Comparison of ENCODE assay signal across 20 cellular contexts in the genomic region with DNA sequence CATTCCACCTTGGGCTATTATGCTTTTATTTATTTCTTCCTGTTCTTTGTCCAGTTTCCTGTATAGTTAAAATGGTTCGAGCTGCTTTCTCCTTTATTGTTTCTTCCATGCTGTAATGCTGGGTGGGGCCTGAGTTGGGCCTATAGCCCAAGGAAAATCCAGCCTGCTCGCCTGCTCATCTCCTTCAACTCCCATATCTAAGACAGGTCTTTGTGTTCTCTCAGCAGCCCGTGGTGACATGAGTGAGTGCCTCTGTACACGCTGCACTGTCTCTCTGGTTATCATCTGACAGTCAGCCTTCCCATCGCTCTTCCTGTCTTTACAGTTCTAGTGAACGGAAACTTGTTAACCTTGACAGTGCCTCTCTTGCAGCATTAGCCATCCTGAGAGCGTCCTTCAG.
A peak's percentile ranks its signal among the peaks of the same experiment; 100 is the strongest.
DNase-seq lines count a peak whose midpoint lies in the region; ATAC-seq and TF ChIP-seq lines count a peak whose summit lies in the region.
"Had no signal": no experiment of that assay in that cellular context is flagged by ENCODE, and none has a peak within 500 bp of the region (broad histone marks: within the 10 kb centered on the region; RNA-seq: fewer than 3 reads in every experiment).

No MANE protein-coding gene starts in this region.

- POLR2A ChIA-PET in PC-9 (lab: Charles Lee; ENCODE audit: unreplicated experiment), result no interaction called here

- no peaks in the 10 kb centered on the region for H3K79me2 ChIP-seq in PC-9 (ENCODE audit: low read depth)

- ATAC-seq in Right ventricle myocardium inferior (peak; percentile 37), left lung (no peak), HG03159 (IDR thresholded peaks at IDR 0.05; ENCODE audit: unreplicated experiment) (no peak)
- ATAC-seq: mucosa of descending colon, SK-N-SH treated with all-trans-retinoic acid at 6 μM for 48 hours had no signal

- intact Hi-C loops in Right ventricle myocardium inferior (cut with DNase I), result no loop called here
- intact Hi-C loops in left ventricle myocardium inferior (cut with micrococcal nuclease), result no loop called here
- intact Hi-C loops in PC-9 (cut with micrococcal nuclease; ENCODE audit: unreplicated experiment), result no loop called here
- intact Hi-C loops in spleen (cut with DNase I; ENCODE audit: low total_unique reads), result no loop called here
- intact Hi-C loops in left lung (cut with DNase I), result no loop called here

- TF ChIP-seq POLR2A in spleen (IDR thresholded peaks at IDR 0.05), result no peak

- H4K20me1 ChIP-seq in PC-9 (ENCODE audit: insufficient read depth), result no peaks in the 10 kb centered on the region

- no peak overlapping the region for H3K4me2 ChIP-seq in PC-9

- H3K9me2 ChIP-seq in PC-9 (ENCODE audit: insufficient read depth), result no peaks in the 10 kb centered on the region

- H2AFZ ChIP-seq in PC-9, result no peak overlapping the region; the same call in 1 of the 2 replicates

- peaks cover 5% of the 10 kb centered on the region for H3F3A ChIP-seq in PC-9 (ENCODE audit: insufficient read depth, low read depth)

- H3K9me3 ChIP-seq in left ventricle myocardium inferior (replicated peaks) (no peaks in the 10 kb centered on the region), PC-9 (ENCODE audit: insufficient read depth, low read depth) (peaks cover 3% of the 10 kb centered on the region; the same call in 1 of the 2 replicates), cardiac muscle cell (ENCODE audit: low read depth) (no peaks in the 10 kb centered on the region), spleen (no peaks in the 10 kb centered on the region), left lung (no peaks in the 10 kb centered on the region)
- H3K9me3 ChIP-seq: mucosa of descending colon, sigmoid colon, uterus had no signal

- no peaks in the 10 kb centered on the region for H3K36me3 ChIP-seq in left ventricle myocardium inferior
- H3K36me3 ChIP-seq in PC-9 (ENCODE audit: low read depth), result no peaks in the 10 kb centered on the region
- no peaks in the 10 kb centered on the region for H3K36me3 ChIP-seq in cardiac muscle cell
- no peaks in the 10 kb centered on the region for H3K36me3 ChIP-seq in spleen
- no peaks in the 10 kb centered on the region for H3K36me3 ChIP-seq in left lung
- H3K36me3 ChIP-seq: sigmoid colon, uterus had no signal

- H3K27me3 ChIP-seq in left ventricle myocardium inferior (ENCODE audit: low read depth) (no peaks in the 10 kb centered on the region), PC-9 (ENCODE audit: insufficient read depth, low read depth) (no peaks in the 10 kb centered on the region), cardiac muscle cell (no peaks in the 10 kb centered on the region), spleen (replicated peaks in 1 of 7) (peaks cover 0 to 2% (median 0%) of the 10 kb centered on the region in 7 donors), left lung (no peaks in the 10 kb centered on the region)
- H3K27me3 ChIP-seq: sigmoid colon, uterus had no signal

- WGBS in spleen, 5 donors, result 34 to 57% (median 44%) methylated on average over 7 of the region's 7 CpGs

- BruUV-seq in PC-9 (replicated peaks; lab: Mats Ljungman, UMichigan), result no TSS peak

- CTCF ChIA-PET in PC-9 (lab: Charles Lee), result no interaction called here

- H3K4me1 ChIP-seq in left ventricle myocardium inferior, result no peaks in the 10 kb centered on the region
- H3K4me1 ChIP-seq in PC-9 (replicated peaks; ENCODE audit: insufficient read depth), result peaks cover 8% of the 10 kb centered on the region
- H3K4me1 ChIP-seq in cardiac muscle cell (ENCODE audit: low read depth), result peaks cover 51% of the 10 kb centered on the region
- no peaks in the 10 kb centered on the region for H3K4me1 ChIP-seq in spleen
- H3K4me1 ChIP-seq in left lung, result no peaks in the 10 kb centered on the region
- H3K4me1 ChIP-seq: sigmoid colon, uterus had no signal

- no peak overlapping the region for H3K27ac ChIP-seq in left ventricle myocardium inferior (replicated peaks)
- 0 out of 2 replicates have a peak overlapping the region, but pooled peaks have one; percentile 8 for H3K27ac ChIP-seq in PC-9
- H3K27ac ChIP-seq in cardiac muscle cell, result peak overlapping the region; percentile 72
- H3K27ac ChIP-seq in spleen, result peak overlapping the region in 7 of 8 donors; percentile 16 to 74 (median 64)
- no peak overlapping the region for H3K27ac ChIP-seq in left lung
- H3K27ac ChIP-seq: sigmoid colon, uterus had no signal

- no peak for TF ChIP-seq CTCF in left ventricle myocardium inferior (IDR thresholded peaks at IDR 0.05; ENCODE audit: borderline replicate concordance)
- no peak for TF ChIP-seq CTCF in PC-9 (conservative IDR thresholded peaks at IDR 0.05)
- TF ChIP-seq CTCF in cardiac muscle cell (IDR thresholded peaks at IDR 0.05; ENCODE audit: low read depth, low read length), result no peak
- no peak for TF ChIP-seq CTCF in spleen (IDR thresholded peaks at IDR 0.05 in 8 of 11, conservative IDR thresholded peaks at IDR 0.05 in 3 of 11)
- no peak for TF ChIP-seq CTCF in left lung (IDR thresholded peaks at IDR 0.05)

- DNase-seq in Right ventricle myocardium inferior (ENCODE audit: missing footprints) (no peak), left ventricle myocardium inferior (no peak), PC-9 (no peak), cardiac muscle cell (ENCODE audit: low read depth in 1 of 2, low spot score in 1 of 2) (peak; percentile 12 to 63), spleen (no peak), left lung (no peak), NCI-H748 (lab: John Stamatoyannopoulos, UW; ENCODE audit: unreplicated experiment) (no peak)
- DNase-seq: activated CD8-positive, alpha-beta memory T cell treated with anti-CD3 and anti-CD28 coated beads, Interleukin-2, amount 50 U/mL, for 4 hours; activated gamma-delta T cell treated with Interleukin-2 at 50 U/mL for 16 hours; anterior cingulate cortex; CD4-positive, alpha-beta T cell; mucosa of descending colon; NCI-H2081; NCI-H526 treated with DMSO at 0.1 percent for 48 hours; occipital lobe; sigmoid colon; T-helper 9 cell; uterus had no signal

- H3K4me3 ChIP-seq in left ventricle myocardium inferior, result no peak overlapping the region
- H3K4me3 ChIP-seq in PC-9, result no peak overlapping the region
- H3K4me3 ChIP-seq in cardiac muscle cell, result no peak overlapping the region
- H3K4me3 ChIP-seq in spleen, result no peak overlapping the region
- H3K4me3 ChIP-seq in left lung, result no peak overlapping the region
- H3K4me3 ChIP-seq: mucosa of descending colon, sigmoid colon, uterus had no signal

Comparison
In these comparisons a context has a peak if more than half of its experiments do, and no peak if none do; other contexts are left out.
1. DNase-seq: peak in cardiac muscle cell (2 of 2); none in Right ventricle myocardium inferior (single experiment), left ventricle myocardium inferior (single experiment), PC-9 (0 of 2), spleen (single experiment), left lung (0 of 2) and NCI-H748 (single experiment).
2. H3K27ac ChIP-seq: peak in PC-9 (single experiment), cardiac muscle cell (single experiment) and spleen (7 of 8); none in left ventricle myocardium inferior (single experiment) and left lung (0 of 2).